Comparison of ENCODE assay signal across 8 cellular contexts in the genomic region with DNA sequence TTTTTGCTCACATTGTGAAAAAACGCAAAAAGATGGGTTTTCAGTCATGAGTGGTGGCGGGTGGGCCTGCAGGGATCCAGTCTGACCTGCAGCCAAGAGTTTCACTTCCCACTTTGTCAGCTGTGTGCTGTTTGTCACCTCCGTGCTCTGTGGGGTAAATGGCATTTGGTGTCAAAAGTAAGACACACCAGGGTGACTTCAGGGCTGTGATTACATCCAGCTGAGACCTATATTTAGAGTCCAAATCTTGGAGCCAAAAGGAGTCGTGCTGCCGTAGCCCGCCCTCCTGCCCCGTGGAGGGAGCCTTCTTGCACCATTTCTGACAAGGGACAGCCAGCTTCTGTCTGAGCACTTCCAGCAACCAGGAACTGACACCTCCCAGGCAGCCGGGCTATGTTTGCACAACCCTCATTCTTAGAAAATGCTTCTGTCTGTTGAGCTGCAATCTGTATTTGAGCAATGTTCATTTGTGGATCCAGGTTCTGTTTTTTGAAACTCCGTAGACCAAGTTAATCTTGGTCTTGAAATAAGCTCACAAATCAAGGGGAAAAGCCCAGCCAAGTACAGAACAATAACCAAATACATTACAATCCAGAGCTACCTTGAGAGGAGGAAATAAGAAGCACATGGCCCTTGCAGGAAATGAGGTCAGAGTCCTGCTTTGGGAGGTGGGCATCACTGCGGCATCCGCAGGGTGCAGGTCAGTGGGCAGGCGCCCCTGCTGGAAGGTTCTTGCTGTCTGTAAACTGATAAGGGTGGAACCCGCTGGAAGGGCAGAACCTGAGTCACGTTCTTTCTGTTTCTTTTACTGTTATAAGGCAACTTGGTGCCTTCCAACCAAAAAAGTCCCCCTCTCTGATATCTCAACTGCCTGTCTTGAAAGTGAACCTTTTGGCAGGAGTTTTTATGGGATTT. TPM values are rescaled to one million over a fixed set of nuclear protein-coding genes. Genes with fewer than 3 reads are reported as not detected.
DNase-seq lines count a peak whose midpoint lies in the region; ATAC-seq and TF ChIP-seq lines count a peak whose summit lies in the region.

No MANE protein-coding gene starts in this region.

- H3K9ac ChIP-seq in mesenchymal stem cell (ENCODE audit: low read length): no peak overlapping the region

- POLR2A ChIA-PET in activated CD4-positive, alpha-beta T cell treated with anti-CD3 and anti-CD28 coated beads for 36 hours (lab: Charles Lee): interaction anchor here (0.6 to 2.9 kb wide), 6 partner anchors 9 to 231 kb away, joined by 3 to 19 read pairs (median 3); no protein-coding TSS in a partner anchor

- peak overlapping the region; percentile 97 for H3K27ac Mint-ChIP-seq in activated CD4-positive, alpha-beta T cell treated with anti-CD3 and anti-CD28 coated beads for 36 hours

- H3K4me3 ChIP-seq in MG63 (no peak overlapping the region), coronary artery (peak overlapping the region; percentile 82), mesenchymal stem cell (ENCODE audit: insufficient read depth in 1 of 2, low read depth in 1 of 2, low read length in 2 of 2) (peak overlapping the region in 1 of 2 experiments; percentile 38)

- ATAC-seq in GM21528 (IDR thresholded peaks at IDR 0.05; ENCODE audit: low FRiP score, unreplicated experiment) (peak; percentile 51), HG03039 (IDR thresholded peaks at IDR 0.05; ENCODE audit: unreplicated experiment) (no peak)
- peak; percentile 69 for ATAC-seq in activated CD4-positive, alpha-beta T cell treated with anti-CD3 and anti-CD28 coated beads for 36 hours

- peaks cover 95% of the 10 kb centered on the region for H3K4me1 Mint-ChIP-seq in activated CD4-positive, alpha-beta T cell treated with anti-CD3 and anti-CD28 coated beads for 36 hours

- H3K27me3 ChIP-seq in MG63 (no peaks in the 10 kb centered on the region), mesenchymal stem cell (ENCODE audit: control insufficient read depth in 1 of 2, insufficient read depth in 1 of 2, low read length in 2 of 2) (peaks cover 47 to 91% of the 10 kb centered on the region in 2 experiments)

- CTCF ChIA-PET in activated CD4-positive, alpha-beta T cell treated with anti-CD3 and anti-CD28 coated beads for 36 hours (lab: Charles Lee): interaction anchor here (0.7 to 1.6 kb wide), 13 partner anchors 9 to 349 kb away, joined by 3 to 10 read pairs (median 4); no protein-coding TSS in a partner anchor

- H3K18ac ChIP-seq in mesenchymal stem cell (ENCODE audit: low read depth in 1 of 2, low read length in 2 of 2): peak overlapping the region; percentile 49 to 54

- no peak overlapping the region for H3K4me2 ChIP-seq in mesenchymal stem cell (ENCODE audit: low read length, poor library complexity, severe bottlenecking)

- H2BK15ac ChIP-seq in mesenchymal stem cell (ENCODE audit: low read depth, poor library complexity, severe bottlenecking): peak overlapping the region; percentile 68

- H3K27ac ChIP-seq in coronary artery (peak overlapping the region; percentile 70 to 88), mesenchymal stem cell (ENCODE audit: low read length, poor library complexity, severe bottlenecking) (no peak overlapping the region)

- H3K4me1 ChIP-seq in mesenchymal stem cell (ENCODE audit: control insufficient read depth, insufficient read depth, low read depth, low read length): peaks cover 15% of the 10 kb centered on the region

- no peak overlapping the region for H2BK120ac ChIP-seq in mesenchymal stem cell (ENCODE audit: low read depth, low read length)

- H3K9me3 ChIP-seq in MG63: no peaks in the 10 kb centered on the region
- H3K9me3 ChIP-seq in mesenchymal stem cell (ENCODE audit: control insufficient read depth, low read length): no peaks in the 10 kb centered on the region

- no peak overlapping the region for H3K23ac ChIP-seq in mesenchymal stem cell (ENCODE audit: low read length in 2 of 2)

- H2AFZ ChIP-seq in mesenchymal stem cell (ENCODE audit: low read depth, low read length): no peak overlapping the region

- H3K36me3 ChIP-seq in MG63: no peaks in the 10 kb centered on the region
- no peaks in the 10 kb centered on the region for H3K36me3 ChIP-seq in mesenchymal stem cell (ENCODE audit: control insufficient read depth in 1 of 2, insufficient read depth in 2 of 2, low read depth in 1 of 2, low read length in 2 of 2)

- peak; percentile 55 for DNase-seq in DMS53 treated with DMSO at 0.1 percent for 48 hours (lab: John Stamatoyannopoulos, UW; ENCODE audit: unreplicated experiment)
- DNase-seq in MG63: peak; percentile 28
- peak; percentile 93 for DNase-seq in activated CD4-positive, alpha-beta T cell treated with anti-CD3 and anti-CD28 coated beads for 36 hours
- peak; percentile 93 for DNase-seq in coronary artery (ENCODE audit: low spot score)
- peak; percentile 73 for DNase-seq in mesenchymal stem cell
- peak; percentile 85 for DNase-seq in stimulated activated CD8-positive, alpha-beta memory T cell treated with anti-CD3 and anti-CD28 coated beads, Interleukin-4, amount 100 ng/mL, for 48 hours

- H3K4ac ChIP-seq in mesenchymal stem cell (ENCODE audit: low read depth in 1 of 2, low read length in 2 of 2): no peak overlapping the region

- H3K79me1 ChIP-seq in mesenchymal stem cell (replicated peaks; ENCODE audit: low read length, poor library complexity, severe bottlenecking): no peaks in the 10 kb centered on the region

- peak overlapping the region; percentile 68 for H3K4me3 Mint-ChIP-seq in activated CD4-positive, alpha-beta T cell treated with anti-CD3 and anti-CD28 coated beads for 36 hours

- H3K9me3 Mint-ChIP-seq in activated CD4-positive, alpha-beta T cell treated with anti-CD3 and anti-CD28 coated beads for 36 hours (ENCODE audit: low read depth): no peaks in the 10 kb centered on the region

- H2BK12ac ChIP-seq in mesenchymal stem cell (ENCODE audit: low read length in 2 of 2): peak overlapping the region in 1 of 2 experiments; percentile 52

- peaks cover 13% of the 10 kb centered on the region for H3K36me3 Mint-ChIP-seq in activated CD4-positive, alpha-beta T cell treated with anti-CD3 and anti-CD28 coated beads for 36 hours (ENCODE audit: low read depth)

- H4K8ac ChIP-seq in mesenchymal stem cell (ENCODE audit: low read length): no peak overlapping the region

- H4K91ac ChIP-seq in mesenchymal stem cell (ENCODE audit: low read length): no peak overlapping the region

- no peak overlapping the region for H2BK5ac ChIP-seq in mesenchymal stem cell (ENCODE audit: low read depth, low read length, poor library complexity, severe bottlenecking)

- intact Hi-C loops in activated CD4-positive, alpha-beta T cell treated with anti-CD3 and anti-CD28 coated beads for 36 hours (cut with DNase I, micrococcal nuclease): loop anchor here (1.0 to 10.0 kb wide), 7 partner anchors 13 to 871 kb away; partner anchors contain the start of genes MX2 (in 1 of the 2), NDUFV3 (in 1 of the 2) and ZBTB21 (in 1 of the 2)

- no peak overlapping the region for H2AK5ac ChIP-seq in mesenchymal stem cell (ENCODE audit: low read length, severe bottlenecking)

- H3K27me3 Mint-ChIP-seq in activated CD4-positive, alpha-beta T cell treated with anti-CD3 and anti-CD28 coated beads for 36 hours: no peaks in the 10 kb centered on the region

- WGBS in mesenchymal stem cell: 41% methylated on average over 12 of the region's 14 CpGs

- no peak overlapping the region for H3K14ac ChIP-seq in mesenchymal stem cell (ENCODE audit: low read length in 2 of 2)

- no peak for TF ChIP-seq CTCF in coronary artery (IDR thresholded peaks at IDR 0.05)

RNA-seq across cellular contexts. Expression of gene ABCG1, which starts 14.4 kb away (rescaled TPM):
- 0.82 and 1.9 TPM in 2 replicates for total RNA-seq in MG63 (2014; rRNA removed; shearing (Covaris generic); ENCODE audit: low replicate concordance)
- total RNA-seq in activated CD4-positive, alpha-beta T cell treated with anti-CD3 and anti-CD28 coated beads for 36 hours: 10 to 100 TPM; 11.6 to 16.3 TPM
- polyA plus RNA-seq in mesenchymal stem cell (2013, experiment 1 of 2): 3.1 TPM
- 3.1 TPM for polyA plus RNA-seq in mesenchymal stem cell (2013, experiment 2 of 2)

Comparison
In these comparisons a context has a peak if more than half of its experiments do, and no peak if none do; other contexts are left out.
1. DNase-seq: peak in every context shown above with its lines; median percentile 93 in activated CD4-positive, alpha-beta T cell treated with anti-CD3 and anti-CD28 coated beads for 36 hours; 93 in coronary artery; 85 in stimulated activated CD8-positive, alpha-beta memory T cell treated with anti-CD3 and anti-CD28 coated beads, Interleukin-4, amount 100 ng/mL, for 48 hours; 73 in mesenchymal stem cell; 55 in DMS53 treated with DMSO at 0.1 percent for 48 hours; 28 in MG63.